15 cellular contexts compared by ENCODE assay signal in genomic region chr2:108580079-108580478, GRCh38. TPM values are rescaled to one million over a fixed set of nuclear protein-coding genes. Genes with fewer than 3 reads are reported as not detected.
DNase-seq lines count a peak whose midpoint lies in the region; ATAC-seq lines count a peak whose summit lies in the region.
"Had no signal": no experiment of that assay in that cellular context is flagged by ENCODE, and none has a peak within 500 bp of the region (broad histone marks: within the 10 kb centered on the region; RNA-seq: fewer than 3 reads in every experiment).

No MANE protein-coding gene starts in this region.

- no peaks in the 10 kb centered on the region for H3K36me3 Mint-ChIP-seq in T-helper 2 cell treated with Interferon-gamma antibody and Interleukin-4, amounts not matched to agents 5 μg/mL and 100 μg/mL, for 36 hours (ENCODE audit: low read depth)
- no peaks in the 10 kb centered on the region for H3K36me3 Mint-ChIP-seq in T-helper 17 cell (ENCODE audit: low read depth)

- H3K9me3 Mint-ChIP-seq in T-helper 2 cell treated with Interferon-gamma antibody and Interleukin-4, amounts not matched to agents 5 μg/mL and 100 μg/mL, for 36 hours = no peaks in the 10 kb centered on the region

- H3K4me3 Mint-ChIP-seq in T-helper 2 cell treated with Interferon-gamma antibody and Interleukin-4, amounts not matched to agents 5 μg/mL and 100 μg/mL, for 36 hours = no peak overlapping the region
- peak overlapping the region; percentile 25 for H3K4me3 Mint-ChIP-seq in T-helper 17 cell

- peaks cover 18% of the 10 kb centered on the region for H3K4me1 Mint-ChIP-seq in T-helper 2 cell treated with Interferon-gamma antibody and Interleukin-4, amounts not matched to agents 5 μg/mL and 100 μg/mL, for 36 hours (ENCODE audit: low read depth)
- H3K4me1 Mint-ChIP-seq in T-helper 17 cell = peaks cover 25% of the 10 kb centered on the region

- H3K4me3 ChIP-seq in skeletal muscle satellite cell (ENCODE audit: low read length) = no peak overlapping the region
- H3K4me3 ChIP-seq: cardiac muscle cell, skin epidermis, tibial nerve had no signal

- DNase-seq in T-helper 2 cell treated with Interferon-gamma antibody and Interleukin-4, amounts not matched to agents 5 μg/mL and 100 μg/mL, for 36 hours (ENCODE audit: low spot score) = no peak
- no peak for DNase-seq in T-helper 2 cell
- no peak for DNase-seq in T-helper 17 cell
- peak; percentile 21 for DNase-seq in iris pigment epithelial cell (ENCODE audit: low read depth)
- no peak for DNase-seq in NCI-H1092 treated with DMSO at 0.1 percent for 48 hours (lab: John Stamatoyannopoulos, UW)
- no peak for DNase-seq in NCI-H2196 (lab: John Stamatoyannopoulos, UW; ENCODE audit: unreplicated experiment)
- no peak for DNase-seq in NCI-H524 treated with DMSO at 0.1 percent for 48 hours (lab: John Stamatoyannopoulos, UW)
- DNase-seq: activated CD4-positive, alpha-beta T cell treated with anti-CD3 and anti-CD28 coated beads for 1 hour; activated gamma-delta T cell; erythroblast; SK-N-SH had no signal

- no peak for ATAC-seq in T-helper 17 cell

- H3K27me3 ChIP-seq in skeletal muscle satellite cell (ENCODE audit: control insufficient read depth, insufficient read depth, low read length) = no peaks in the 10 kb centered on the region
- H3K27me3 ChIP-seq: cardiac muscle cell, tibial nerve had no signal

- H3K9ac ChIP-seq in skeletal muscle satellite cell (ENCODE audit: low read depth, low read length) = peak overlapping the region; percentile 23
- H3K9ac ChIP-seq: SK-N-SH had no signal

- no peaks in the 10 kb centered on the region for H3K9me3 ChIP-seq in T-helper 17 cell (ENCODE audit: control insufficient read depth, low read length, poor library complexity, severe bottlenecking)
- no peaks in the 10 kb centered on the region for H3K9me3 ChIP-seq in skeletal muscle satellite cell (replicated peaks; ENCODE audit: low read length)
- H3K9me3 ChIP-seq: SK-N-SH, tibial nerve had no signal

- H3K27ac Mint-ChIP-seq in T-helper 2 cell treated with Interferon-gamma antibody and Interleukin-4, amounts not matched to agents 5 μg/mL and 100 μg/mL, for 36 hours = peak overlapping the region; percentile 2
- H3K27ac Mint-ChIP-seq in T-helper 17 cell = peak overlapping the region; percentile 92

- no peaks in the 10 kb centered on the region for H3K36me3 ChIP-seq in skeletal muscle satellite cell (ENCODE audit: insufficient read depth, low read length)
- H3K36me3 ChIP-seq: cardiac muscle cell, tibial nerve had no signal

- peaks cover 56% of the 10 kb centered on the region for H3K4me1 ChIP-seq in skeletal muscle satellite cell (ENCODE audit: control insufficient read depth, insufficient read depth, low read length)

- H3K4me2 ChIP-seq in skeletal muscle satellite cell (ENCODE audit: low read length) = peak overlapping the region; percentile 58
- H3K4me2 ChIP-seq: SK-N-SH had no signal

- H3K27me3 Mint-ChIP-seq in T-helper 2 cell treated with Interferon-gamma antibody and Interleukin-4, amounts not matched to agents 5 μg/mL and 100 μg/mL, for 36 hours (ENCODE audit: low read depth) = no peaks in the 10 kb centered on the region
- no peaks in the 10 kb centered on the region for H3K27me3 Mint-ChIP-seq in T-helper 17 cell

RNA-seq across cellular contexts. Expression of gene LIMS1, which starts 45.8 kb away (rescaled TPM):
- total RNA-seq in T-helper 17 cell = 100 to 1,000 TPM; 141 to 233 TPM
- total RNA-seq in skeletal muscle satellite cell (2012; rRNA removed) = 161 and 180 TPM in 2 replicates
